ENCODE assay signal across 16 cellular contexts in genomic region chr9:124595743-124596142, GRCh38.
DNase-seq lines count a peak whose midpoint lies in the region; ATAC-seq and TF ChIP-seq lines count a peak whose summit lies in the region.
"Had no signal": no experiment of that assay in that cellular context is flagged by ENCODE, and none has a peak within 500 bp of the region (broad histone marks: within the 10 kb centered on the region; RNA-seq: fewer than 3 reads in every experiment).

No MANE protein-coding gene starts in this region.

- H4K20me1 ChIP-seq in PC-9 (ENCODE audit: insufficient read depth) = no peaks in the 10 kb centered on the region

- CTCF ChIA-PET in PC-9 (lab: Charles Lee) = interaction anchor here (0.5 to 0.6 kb wide), 2 partner anchors 168 to 977 kb away, joined by 4 to 6 read pairs; no protein-coding TSS in a partner anchor

- no peaks in the 10 kb centered on the region for H3K9me3 ChIP-seq in mesodermal cell (ENCODE audit: control insufficient read depth, low read length)
- no peaks in the 10 kb centered on the region for H3K9me3 ChIP-seq in PC-9 (ENCODE audit: insufficient read depth, low read depth)
- H3K9me3 ChIP-seq: gastrocnemius medialis, right atrium auricular region had no signal

- WGBS in mesodermal cell (ENCODE audit: insufficient coverage in 2 of 2), 2 experiments = 60 to 61% methylated on average over 3 to 6 of the region's 7 CpGs

- intact Hi-C loops in PC-9 (cut with micrococcal nuclease; ENCODE audit: unreplicated experiment) = no loop called here

- H3K4me1 ChIP-seq in mesodermal cell (ENCODE audit: control insufficient read depth, insufficient read depth, low read length, poor library complexity, severe bottlenecking) = peaks cover 44% of the 10 kb centered on the region
- peaks cover 24% of the 10 kb centered on the region for H3K4me1 ChIP-seq in PC-9 (replicated peaks; ENCODE audit: insufficient read depth)

- no peaks in the 10 kb centered on the region for H3K9me2 ChIP-seq in PC-9 (ENCODE audit: insufficient read depth)

- H3K27me3 ChIP-seq in PC-9 (ENCODE audit: insufficient read depth, low read depth) = no peaks in the 10 kb centered on the region
- H3K27me3 ChIP-seq: gastrocnemius medialis, right atrium auricular region had no signal

- H2AFZ ChIP-seq in PC-9 = no peak overlapping the region

- DNase-seq in ELF-1 (ENCODE audit: low read depth, low spot score) (peak; percentile 51), RPMI7951 (ENCODE audit: low read depth) (peak; percentile 13), foreskin melanocyte (peak; percentile 44), omental fat pad (ENCODE audit: low spot score) (no peak), PC-9 (no peak), DMS153 (lab: John Stamatoyannopoulos, UW) (no peak), GM20000 (ENCODE audit: low spot score) (no peak)
- DNase-seq: activated effector memory CD4-positive, alpha-beta T cell treated with anti-CD3 and anti-CD28 coated beads, Interleukin-2, amount 50 U/mL, for 16 hours; gastrocnemius medialis; immature natural killer cell; mammary epithelial cell; NCI-H187 treated with DMSO at 0.1 percent for 48 hours; SIG-M5 had no signal

- no TSS peak for BruUV-seq in PC-9 (replicated peaks; lab: Mats Ljungman, UMichigan)

- H3F3A ChIP-seq in PC-9 (ENCODE audit: insufficient read depth, low read depth) = peaks cover 12% of the 10 kb centered on the region; the same call in 1 of the 2 replicates

- no peaks in the 10 kb centered on the region for H3K36me3 ChIP-seq in mesodermal cell (ENCODE audit: control insufficient read depth, insufficient read depth, low read length)
- no peaks in the 10 kb centered on the region for H3K36me3 ChIP-seq in PC-9 (ENCODE audit: low read depth)
- H3K36me3 ChIP-seq: gastrocnemius medialis, right atrium auricular region had no signal

- peak overlapping the region; percentile 64 for H3K27ac ChIP-seq in mesodermal cell (ENCODE audit: low read depth, low read length, severe bottlenecking)
- no peak overlapping the region for H3K27ac ChIP-seq in PC-9
- H3K27ac ChIP-seq: C4-2B, gastrocnemius medialis, right atrium auricular region had no signal

- H3K4me2 ChIP-seq in PC-9 = no peak overlapping the region

- ATAC-seq in omental fat pad (ENCODE audit: low FRiP score) = no peak

- H3K4me3 ChIP-seq in mesodermal cell (ENCODE audit: extremely low read depth, insufficient read depth, low read length, poor library complexity, severe bottlenecking) (peak overlapping the region; percentile 18), PC-9 (no peak overlapping the region)
- H3K4me3 ChIP-seq: gastrocnemius medialis, right atrium auricular region had no signal

- peaks cover 9% of the 10 kb centered on the region; the same call in 1 of the 2 replicates for H3K79me2 ChIP-seq in PC-9 (ENCODE audit: low read depth)

- POLR2A ChIA-PET in PC-9 (lab: Charles Lee; ENCODE audit: unreplicated experiment) = no interaction called here

- TF ChIP-seq CTCF in omental fat pad (IDR thresholded peaks at IDR 0.05) (no peak), PC-9 (conservative IDR thresholded peaks at IDR 0.05) (no peak), GM20000 (IDR thresholded peaks at IDR 0.05; ENCODE audit: extremely low read depth, missing control alignments) (no peak)

Comparison
In these comparisons a context has a peak if more than half of its experiments do, and no peak if none do; other contexts are left out.
1. DNase-seq: peak in ELF-1 (single experiment), RPMI7951 (single experiment) and foreskin melanocyte (single experiment); none in omental fat pad (single experiment), PC-9 (0 of 2), DMS153 (single experiment) and GM20000 (single experiment).